ENCODE assay signal across 8 cellular contexts in genomic region chr10:9342865-9343450, GRCh38.
A peak's percentile ranks its signal among the peaks of the same experiment; 100 is the strongest.
DNase-seq lines count a peak whose midpoint lies in the region; ATAC-seq and TF ChIP-seq lines count a peak whose summit lies in the region.

No MANE protein-coding gene starts in this region.

- H3K9ac ChIP-seq in neural cell (ENCODE audit: low read length) = no peak overlapping the region

- H3K9me3 Mint-ChIP-seq in chondrocyte (ENCODE audit: low read depth) = peaks cover 16% of the 10 kb centered on the region

- no peak overlapping the region for H3K27ac Mint-ChIP-seq in chondrocyte (ENCODE audit: unreplicated experiment)

- no peak overlapping the region for H3K4me3 Mint-ChIP-seq in chondrocyte (ENCODE audit: unreplicated experiment)

- no peak overlapping the region for H3K4me2 ChIP-seq in neural cell (ENCODE audit: low read length)

- H3K27me3 ChIP-seq in BE2C = no peaks in the 10 kb centered on the region; the same call in 1 of the 2 replicates
- H3K27me3 ChIP-seq in neural cell (ENCODE audit: insufficient read depth, low read depth, low read length) = no peaks in the 10 kb centered on the region

- TF ChIP-seq RAD21 in neural cell (conservative IDR thresholded peaks at IDR 0.05) = peak; percentile 94

- intact Hi-C loops in posterior cingulate gyrus (cut with DNase I) = no loop called here

- H3F3A ChIP-seq in neural cell (ENCODE audit: insufficient read depth, low read length, poor library complexity, severe bottlenecking) = no peaks in the 10 kb centered on the region

- H2AFZ ChIP-seq in neural cell (ENCODE audit: low read depth, low read length) = peak overlapping the region; percentile 10

- H3K9me2 ChIP-seq in neural cell (ENCODE audit: insufficient read depth, low read length) = no peaks in the 10 kb centered on the region

- H3K36me3 Mint-ChIP-seq in chondrocyte (ENCODE audit: low read depth) = no peaks in the 10 kb centered on the region

- H3K79me2 ChIP-seq in neural cell (replicated peaks; ENCODE audit: insufficient read depth, low read length) = no peaks in the 10 kb centered on the region

- H3K36me3 ChIP-seq in BE2C (no peaks in the 10 kb centered on the region), neural cell (ENCODE audit: insufficient read depth, low read length) (no peaks in the 10 kb centered on the region)

- H3K9me3 ChIP-seq in BE2C (no peaks in the 10 kb centered on the region), neural cell (ENCODE audit: low read length) (no peaks in the 10 kb centered on the region)

- peak; percentile 77 for TF ChIP-seq CTCF in BE2C (IDR thresholded peaks at IDR 0.05; ENCODE audit: low read depth, low read length)
- TF ChIP-seq CTCF in chondrocyte (IDR thresholded peaks at IDR 0.05) = peak; percentile 88
- TF ChIP-seq CTCF in neural cell (IDR thresholded peaks at IDR 0.05; ENCODE audit: poor library complexity, severe bottlenecking) = peak; percentile 93

- DNase-seq in BE2C (no peak), NCI-H526 treated with DMSO at 0.1 percent for 48 hours (lab: John Stamatoyannopoulos, UW) (peak; percentile 14), chondrocyte (ENCODE audit: low spot score) (no peak), posterior cingulate gyrus (no peak)
- DNase-seq in activated T-cell treated with anti-CD3 and anti-CD28 coated beads, Interleukin-2, amount 50 U/mL, for 48 hours = no peak
- DNase-seq in activated naive CD4-positive, alpha-beta T cell (lab: John Stamatoyannopoulos, UW) = no peak

- peak; percentile 27 for TF ChIP-seq EP300 in neural cell (conservative IDR thresholded peaks at IDR 0.05; ENCODE audit: poor library complexity, severe bottlenecking)

- H3K27me3 Mint-ChIP-seq in chondrocyte (ENCODE audit: low read depth) = peaks cover 9% of the 10 kb centered on the region

- H3K4me3 ChIP-seq in BE2C (ENCODE audit: low read depth, low read length) (no peak overlapping the region), neural cell (ENCODE audit: low read length) (no peak overlapping the region)

- peak overlapping the region; percentile 51 for H3K27ac ChIP-seq in neural cell (ENCODE audit: low read length)

- H3K4me1 Mint-ChIP-seq in chondrocyte (ENCODE audit: low read depth) = no peaks in the 10 kb centered on the region

- H4K20me1 ChIP-seq in neural cell (ENCODE audit: insufficient read depth) = no peaks in the 10 kb centered on the region

- no peaks in the 10 kb centered on the region for H3K4me1 ChIP-seq in BE2C

- ATAC-seq in GM19351 (IDR thresholded peaks at IDR 0.05; ENCODE audit: unreplicated experiment) = peak; percentile 77

TF ChIP-seq in neural cell, 6 proteins besides CTCF, POLR2A, EP300 and RAD21:
- TF ChIP-seq EZH2 (IDR thresholded peaks at IDR 0.05; ENCODE audit: borderline replicate concordance, insufficient read depth, low read length, poor library complexity, severe bottlenecking) = no peak
- peak; percentile 93 for TF ChIP-seq SMC3 (conservative IDR thresholded peaks at IDR 0.05; ENCODE audit: poor library complexity)
